ENCODE assay signal across 9 cellular contexts in genomic region chr13:35349673-35350278, GRCh38.
DNase-seq lines count a peak whose midpoint lies in the region; ATAC-seq and TF ChIP-seq lines count a peak whose summit lies in the region.
"Had no signal": no experiment of that assay in that cellular context is flagged by ENCODE, and none has a peak within 500 bp of the region (broad histone marks: within the 10 kb centered on the region; RNA-seq: fewer than 3 reads in every experiment).

No MANE protein-coding gene starts in this region.

- no peaks in the 10 kb centered on the region for H3K36me3 Mint-ChIP-seq in MCF 10A (ENCODE audit: insufficient read depth, unreplicated experiment)

- CTCF ChIA-PET in MCF 10A (lab: Yijun Ruan, JAX) = interaction anchor here (0.6 kb wide), 1 partner anchor 91 kb away, joined by 3 read pairs; no protein-coding TSS in a partner anchor

- intact Hi-C loops in MCF 10A (cut with micrococcal nuclease) (no loop called here), breast epithelium (cut with DNase I; ENCODE audit: low total_unique reads) (no loop called here), upper lobe of right lung (cut with DNase I) (no loop called here)

- in situ Hi-C loops in GM13977 (cut with MboI; ENCODE audit: low pct_unique_long_range_greater_than_20kb, low sequenced_read_pairs, unreplicated experiment) = no loop called here

- H3K27me3 ChIP-seq in breast epithelium (no peaks in the 10 kb centered on the region), upper lobe of right lung (no peaks in the 10 kb centered on the region)

- DNase-seq in MCF 10A (ENCODE audit: unreplicated experiment) = peak; percentile 11
- DNase-seq in breast epithelium (ENCODE audit: low spot score in 2 of 2) = no peak
- peak; percentile 0 for DNase-seq in fibroblast of villous mesenchyme (ENCODE audit: low read depth)
- no peak for DNase-seq in upper lobe of right lung
- no peak for DNase-seq in NCI-H2227 treated with DMSO at 0.1 percent for 48 hours (lab: John Stamatoyannopoulos, UW)
- DNase-seq in HPDE6-E6E7 (ENCODE audit: extremely low spot score) = no peak
- no peak for DNase-seq in GM13977 (ENCODE audit: low spot score)

- no peaks in the 10 kb centered on the region for H3K9me3 Mint-ChIP-seq in MCF 10A (ENCODE audit: unreplicated experiment)
- H3K9me3 Mint-ChIP-seq: activated T-helper 2 cell treated with anti-CD3 and anti-CD28 coated beads, Interferon-gamma antibody, Interleukin-2, Interleukin-4, amounts not matched to agents 10 μg/mL and 5 μg/mL and 100 μg/mL, durations not matched to agents 14 hours and 24 hours and 36 hours had no signal

- H3K27ac ChIP-seq in breast epithelium = no peak overlapping the region
- H3K27ac ChIP-seq in upper lobe of right lung = no peak overlapping the region

- BruUV-seq in MCF 10A (replicated peaks; lab: Mats Ljungman, UMichigan) = no TSS peak

- H3K36me3 ChIP-seq in breast epithelium (no peaks in the 10 kb centered on the region), upper lobe of right lung (no peaks in the 10 kb centered on the region)

- H3K4me3 ChIP-seq in breast epithelium (no peak overlapping the region), fibroblast of villous mesenchyme (ENCODE audit: low read depth, low read length) (no peak overlapping the region), upper lobe of right lung (no peak overlapping the region)

- POLR2A ChIA-PET in MCF 10A (lab: Yijun Ruan, JAX) = no interaction called here

- no peaks in the 10 kb centered on the region for H3K27me3 Mint-ChIP-seq in MCF 10A (ENCODE audit: insufficient read depth, unreplicated experiment)

- H3K27ac Mint-ChIP-seq in MCF 10A (ENCODE audit: low read depth, unreplicated experiment) = no peak overlapping the region
- H3K27ac Mint-ChIP-seq: activated T-helper 2 cell treated with anti-CD3 and anti-CD28 coated beads, Interferon-gamma antibody, Interleukin-2, Interleukin-4, amounts not matched to agents 10 μg/mL and 5 μg/mL and 100 μg/mL, durations not matched to agents 14 hours and 24 hours and 36 hours had no signal

- no peaks in the 10 kb centered on the region for H3K4me1 ChIP-seq in breast epithelium
- H3K4me1 ChIP-seq in upper lobe of right lung = no peaks in the 10 kb centered on the region

- H3K4me1 Mint-ChIP-seq in MCF 10A (ENCODE audit: insufficient read depth, unreplicated experiment) = no peaks in the 10 kb centered on the region

- H3K9me3 ChIP-seq in breast epithelium (no peaks in the 10 kb centered on the region), upper lobe of right lung (no peaks in the 10 kb centered on the region)

- TF ChIP-seq CTCF in MCF 10A (IDR thresholded peaks at IDR 0.05; ENCODE audit: unreplicated experiment) = no peak
- no peak for TF ChIP-seq CTCF in breast epithelium (IDR thresholded peaks at IDR 0.05)
- no peak for TF ChIP-seq CTCF in fibroblast of villous mesenchyme (IDR thresholded peaks at IDR 0.05; ENCODE audit: insufficient read depth, low read depth, low read length)
- no peak for TF ChIP-seq CTCF in upper lobe of right lung (IDR thresholded peaks at IDR 0.05)
- TF ChIP-seq CTCF in GM13977 (IDR thresholded peaks at IDR 0.05; ENCODE audit: extremely low read depth, insufficient read depth, missing control alignments) = no peak

- no peak overlapping the region for H3K4me3 Mint-ChIP-seq in MCF 10A (ENCODE audit: unreplicated experiment)

- no peak for TF ChIP-seq POLR2A in breast epithelium (IDR thresholded peaks at IDR 0.05)

- ATAC-seq in HG03565 (IDR thresholded peaks at IDR 0.05; ENCODE audit: unreplicated experiment) = peak; percentile 85
- ATAC-seq in upper lobe of right lung = peak; percentile 68

Comparison
In these comparisons a context has a peak if more than half of its experiments do, and no peak if none do; other contexts are left out.
1. DNase-seq: peak in MCF 10A (single experiment) and fibroblast of villous mesenchyme (single experiment); none in breast epithelium (0 of 2), upper lobe of right lung (single experiment), NCI-H2227 treated with DMSO at 0.1 percent for 48 hours (single experiment), HPDE6-E6E7 (single experiment) and GM13977 (single experiment).